In genomic region chrX:24371391-24371972, GRCh38 we compare ENCODE assay signal across 8 cellular contexts. TPM values are rescaled to one million over a fixed set of nuclear protein-coding genes. Genes with fewer than 3 reads are reported as not detected.
DNase-seq lines count a peak whose midpoint lies in the region; ATAC-seq and TF ChIP-seq lines count a peak whose summit lies in the region.

No MANE protein-coding gene starts in this region.

- H3K27me3 Mint-ChIP-seq in natural killer cell treated with Interleukin-12 subunit alpha and Interleukin-12 subunit beta and Interleukin-15 and Interleukin-18, amount 100 ng/mL, for 72 hours, result peaks cover 10 to 31% of the 10 kb centered on the region in 2 donors
- H3K27me3 Mint-ChIP-seq in stimulated activated naive CD8-positive, alpha-beta T cell treated with anti-CD3 and anti-CD28 coated beads, Interleukin-15, amount 100 ng/mL, for 72 hours, result peaks cover 22% of the 10 kb centered on the region

- DNase-seq in NCI-H748 (lab: John Stamatoyannopoulos, UW; ENCODE audit: unreplicated experiment), result peak; percentile 75
- peak; percentile 17 for DNase-seq in activated CD8-positive, alpha-beta memory T cell treated with anti-CD3 and anti-CD28 coated beads, Interleukin-2, amount 50 U/mL, for 1 hour (ENCODE audit: extremely low read depth)
- no peak for DNase-seq in natural killer cell treated with Interleukin-12 subunit alpha and Interleukin-12 subunit beta and Interleukin-15 and Interleukin-18, amount 100 ng/mL, for 72 hours (ENCODE audit: low spot score)
- peak; percentile 49 to 56 for DNase-seq in stimulated activated naive CD8-positive, alpha-beta T cell treated with anti-CD3 and anti-CD28 coated beads, Interleukin-15, amount 100 ng/mL, for 72 hours

- H3K27ac Mint-ChIP-seq in natural killer cell treated with Interleukin-12 subunit alpha and Interleukin-12 subunit beta and Interleukin-15 and Interleukin-18, amount 100 ng/mL, for 72 hours, result no peak overlapping the region
- peak overlapping the region in 1 of 2 donors; percentile 61 for H3K27ac Mint-ChIP-seq in stimulated activated naive CD8-positive, alpha-beta T cell treated with anti-CD3 and anti-CD28 coated beads, Interleukin-15, amount 100 ng/mL, for 72 hours

- ATAC-seq in HG03097 (IDR thresholded peaks at IDR 0.05; ENCODE audit: low FRiP score, unreplicated experiment) (peak; percentile 65), esophagus mucosa (peak; percentile 51), HG02840 (IDR thresholded peaks at IDR 0.05; ENCODE audit: low FRiP score, unreplicated experiment) (no peak)
- peak; percentile 62 to 73 for ATAC-seq in natural killer cell treated with Interleukin-12 subunit alpha and Interleukin-12 subunit beta and Interleukin-15 and Interleukin-18, amount 100 ng/mL, for 72 hours
- peak; percentile 79 for ATAC-seq in stimulated activated naive CD8-positive, alpha-beta T cell treated with anti-CD3 and anti-CD28 coated beads, Interleukin-15, amount 100 ng/mL, for 72 hours

- H3K4me1 Mint-ChIP-seq in natural killer cell treated with Interleukin-12 subunit alpha and Interleukin-12 subunit beta and Interleukin-15 and Interleukin-18, amount 100 ng/mL, for 72 hours (ENCODE audit: low read depth in 2 of 2), result peaks cover 5 to 8% of the 10 kb centered on the region in 2 donors
- peaks cover 16% of the 10 kb centered on the region for H3K4me1 Mint-ChIP-seq in stimulated activated naive CD8-positive, alpha-beta T cell treated with anti-CD3 and anti-CD28 coated beads, Interleukin-15, amount 100 ng/mL, for 72 hours

- peak; percentile 81 for TF ChIP-seq CTCF in GM12875 (IDR thresholded peaks at IDR 0.05; ENCODE audit: borderline replicate concordance, insufficient read depth, low read depth, low read length)

- no peak overlapping the region for H3K4me3 ChIP-seq in GM12875 (ENCODE audit: low read depth, low read length)

- H3K36me3 Mint-ChIP-seq in natural killer cell treated with Interleukin-12 subunit alpha and Interleukin-12 subunit beta and Interleukin-15 and Interleukin-18, amount 100 ng/mL, for 72 hours, result no peaks in the 10 kb centered on the region

- H3K9me3 Mint-ChIP-seq in natural killer cell treated with Interleukin-12 subunit alpha and Interleukin-12 subunit beta and Interleukin-15 and Interleukin-18, amount 100 ng/mL, for 72 hours, result no peaks in the 10 kb centered on the region
- H3K9me3 Mint-ChIP-seq in stimulated activated naive CD8-positive, alpha-beta T cell treated with anti-CD3 and anti-CD28 coated beads, Interleukin-15, amount 100 ng/mL, for 72 hours, result no peaks in the 10 kb centered on the region

- H3K4me3 Mint-ChIP-seq in natural killer cell treated with Interleukin-12 subunit alpha and Interleukin-12 subunit beta and Interleukin-15 and Interleukin-18, amount 100 ng/mL, for 72 hours, result peak overlapping the region; percentile 40
- H3K4me3 Mint-ChIP-seq in stimulated activated naive CD8-positive, alpha-beta T cell treated with anti-CD3 and anti-CD28 coated beads, Interleukin-15, amount 100 ng/mL, for 72 hours, result peak overlapping the region; percentile 71 to 72

RNA-seq across cellular contexts. Expression of gene SUPT20HL1, which starts 11.0 kb away (rescaled TPM):
- total RNA-seq in esophagus mucosa, result not detected
- total RNA-seq in natural killer cell treated with Interleukin-12 subunit alpha and Interleukin-12 subunit beta and Interleukin-15 and Interleukin-18, amount 100 ng/mL, for 72 hours, result not detected

RNA-seq across cellular contexts. Expression of gene SUPT20HL2, which starts 57.6 kb away (rescaled TPM):
- not detected for total RNA-seq in esophagus mucosa
- not detected for total RNA-seq in natural killer cell treated with Interleukin-12 subunit alpha and Interleukin-12 subunit beta and Interleukin-15 and Interleukin-18, amount 100 ng/mL, for 72 hours
